Comparison of ENCODE assay signal across 1 cellular context in genomic region chr11:44595006-44595405, GRCh38.
TF ChIP-seq lines count a peak whose summit lies in the region.

No MANE protein-coding gene starts in this region.

TF ChIP-seq in GM12878, 131 proteins besides CTCF, POLR2A, EP300 and RAD21 (continued from another document):
- no peak for TF ChIP-seq TCF12 (IDR thresholded peaks at IDR 0.05; ENCODE audit: low read depth, low read length)
- TF ChIP-seq SUZ12 (IDR thresholded peaks at IDR 0.05; ENCODE audit: unreplicated experiment): no peak
TF ChIP-seq in GM12878: peak in this region for 0.
